ENCODE assay signal across 27 cellular contexts in genomic region chr7:84603545-84603944, GRCh38.
DNase-seq lines count a peak whose midpoint lies in the region; ATAC-seq, FAIRE-seq and TF ChIP-seq lines count a peak whose summit lies in the region.
"Had no signal": no experiment of that assay in that cellular context is flagged by ENCODE, and none has a peak within 500 bp of the region (broad histone marks: within the 10 kb centered on the region; RNA-seq: fewer than 3 reads in every experiment).

No MANE protein-coding gene starts in this region.

- no peak overlapping the region for H4K91ac ChIP-seq in H1 (replicated peaks; ENCODE audit: insufficient read length, low read length)
- H4K91ac ChIP-seq in neuronal stem cell (ENCODE audit: low read depth, low read length, poor library complexity) = no peak overlapping the region

- no peak for DNase-seq in HepG2 (ENCODE audit: low spot score)
- DNase-seq in right lobe of liver = no peak
- DNase-seq in H1 (ENCODE audit: low read depth in 1 of 2, low spot score in 2 of 2) = no peak
- DNase-seq in neuronal stem cell (ENCODE audit: low spot score) = no peak
- no peak for DNase-seq in HEK293T (ENCODE audit: extremely low spot score)
- no peak for DNase-seq in KG1 (lab: John Stamatoyannopoulos, UW)
- DNase-seq: 8988T; ACHN; BE2C; C1 segment of cervical spinal cord; CD4-positive, alpha-beta memory T cell; CD4-positive, CD25-positive, alpha-beta regulatory T cell; CD8-positive, alpha-beta memory T cell; COR-L47; DMS153; DMS53; DMS79; DND-41; EL; GDM1 had no signal

- H2BK5ac ChIP-seq in H1 (ENCODE audit: low read depth, low read length) (no peak overlapping the region), neuronal stem cell (ENCODE audit: low read length) (no peak overlapping the region)

- no peaks in the 10 kb centered on the region for H4K20me1 ChIP-seq in HepG2 (ENCODE audit: insufficient read depth, low read length)
- no peaks in the 10 kb centered on the region for H4K20me1 ChIP-seq in H1 (replicated peaks in 1 of 2; ENCODE audit: control insufficient read depth in 1 of 2, insufficient read depth in 2 of 2, low read length in 2 of 2)
- H4K20me1 ChIP-seq: BLaER1 had no signal

- H4K8ac ChIP-seq in H1 (ENCODE audit: extremely low read depth, insufficient read depth, low read length) (no peak overlapping the region), neuronal stem cell (ENCODE audit: low read depth, low read length) (no peak overlapping the region)

- TF ChIP-seq POLR2A in HepG2 (IDR thresholded peaks at IDR 0.05; ENCODE audit: insufficient read depth in 1 of 2, low read depth in 2 of 2, low read length in 2 of 2) (no peak), right lobe of liver (IDR thresholded peaks at IDR 0.05) (no peak), H1 (IDR thresholded peaks at IDR 0.05; ENCODE audit: control extremely low read depth in 1 of 2, low read depth in 2 of 2, low read length in 2 of 2) (no peak), gastroesophageal sphincter (IDR thresholded peaks at IDR 0.05) (no peak)

- no peaks in the 10 kb centered on the region for H3K27me3 ChIP-seq in HepG2 (ENCODE audit: control insufficient read depth in 1 of 2, insufficient read depth in 2 of 2, low read length in 2 of 2)
- H3K27me3 ChIP-seq in right lobe of liver = no peaks in the 10 kb centered on the region
- no peaks in the 10 kb centered on the region for H3K27me3 ChIP-seq in H1 (replicated peaks in 1 of 4; ENCODE audit: control insufficient read depth in 3 of 4, extremely low read depth in 1 of 4, insufficient read depth in 3 of 4, low read length in 3 of 4)
- no peaks in the 10 kb centered on the region for H3K27me3 ChIP-seq in neuronal stem cell (ENCODE audit: control insufficient read depth in 3 of 3, insufficient read depth in 3 of 3, low read depth in 1 of 3, low read length in 3 of 3)
- H3K27me3 ChIP-seq in gastroesophageal sphincter = no peaks in the 10 kb centered on the region
- H3K27me3 ChIP-seq: BE2C, BLaER1 had no signal

- 5% methylated on average over 5 of the region's 5 CpGs for WGBS in HepG2 (ENCODE audit: low lambda C conversion rate)
- WGBS in right lobe of liver (ENCODE audit: insufficient coverage, low coverage, low lambda C conversion rate, missing lambda C conversion rate) = 59% methylated on average over 5 of the region's 5 CpGs
- WGBS in H1 (ENCODE audit: extremely low coverage in 1 of 2, insufficient coverage in 1 of 2, insufficient read length in 1 of 2, insufficient replicate concordance in 2 of 2, low coverage in 1 of 2, low lambda C conversion rate in 2 of 2, missing lambda C conversion rate in 1 of 2), 2 experiments = 82% methylated on average over 5 of the region's 5 CpGs; no CpG with 5 or more reads in 1 of the 2 experiments
- no CpG with 5 or more reads among the region's 5 CpGs for WGBS in neuronal stem cell (ENCODE audit: extremely low coverage in 2 of 2, insufficient read length in 2 of 2, insufficient replicate concordance in 1 of 2), 2 donors
- WGBS in gastroesophageal sphincter (ENCODE audit: low coverage in 1 of 2), 2 donors = 85 to 100% methylated on average over 2 to 3 of the region's 5 CpGs

- CTCF ChIA-PET in HepG2 (lab: Yijun Ruan, JAX; ENCODE audit: low intra/inter-chr PET ratio, low total read pairs) = no interaction called here
- CTCF ChIA-PET in HEK293 (lab: Yijun Ruan, JAX) = no interaction called here
- CTCF ChIA-PET in H1 (lab: Charles Lee; ENCODE audit: partially characterized antibody) = no interaction called here
- CTCF ChIA-PET in HEK293T (lab: Yijun Ruan, JAX) = no interaction called here

- no peaks in the 10 kb centered on the region for H3K79me1 ChIP-seq in H1 (ENCODE audit: low read depth, low read length)
- no peaks in the 10 kb centered on the region for H3K79me1 ChIP-seq in neuronal stem cell (ENCODE audit: low read depth, low read length)

- H3K4me3 ChIP-seq in HepG2 (replicated peaks in 1 of 3; ENCODE audit: insufficient read depth in 1 of 3, low read depth in 2 of 3, low read length in 3 of 3) (no peak overlapping the region), right lobe of liver (no peak overlapping the region), HEK293 (ENCODE audit: low read depth, low read length) (no peak overlapping the region), H1 (ENCODE audit: extremely low read depth in 1 of 4, insufficient read depth in 2 of 4, low read depth in 3 of 4, low read length in 4 of 4) (no peak overlapping the region), neuronal stem cell (ENCODE audit: low read length in 2 of 2) (no peak overlapping the region), gastroesophageal sphincter (no peak overlapping the region)
- H3K4me3 ChIP-seq: BLaER1, GM12878 had no signal

- TF ChIP-seq RAD21 in HepG2 (CRISPR knock-in tag; IDR thresholded peaks at IDR 0.05) (no peak), H1 (IDR thresholded peaks at IDR 0.05 in 1 of 2, conservative IDR thresholded peaks at IDR 0.05 in 1 of 2; ENCODE audit: low read depth in 2 of 2, low read length in 2 of 2) (no peak)

- in situ Hi-C loops in HepG2 (cut with HindIII; ENCODE audit: extremely low pct_ligation_motif_present, low pct_unique_long_range_greater_than_20kb) = no loop called here

- H3K4me1 ChIP-seq in HepG2 (ENCODE audit: insufficient read depth, low read length) (no peaks in the 10 kb centered on the region), right lobe of liver (no peaks in the 10 kb centered on the region), HEK293 (ENCODE audit: control insufficient read depth, insufficient read depth, low read length) (no peaks in the 10 kb centered on the region), H1 (replicated peaks in 1 of 4; ENCODE audit: control insufficient read depth in 3 of 4, insufficient read depth in 4 of 4, low read length in 3 of 4) (no peaks in the 10 kb centered on the region), neuronal stem cell (ENCODE audit: control insufficient read depth in 2 of 2, insufficient read depth in 1 of 2, low read depth in 1 of 2, low read length in 2 of 2) (no peaks in the 10 kb centered on the region), gastroesophageal sphincter (no peaks in the 10 kb centered on the region)
- H3K4me1 ChIP-seq: BE2C, BLaER1 had no signal

- no peak overlapping the region for H2BK120ac ChIP-seq in H1 (replicated peaks; ENCODE audit: low read depth, low read length)
- no peak overlapping the region for H2BK120ac ChIP-seq in neuronal stem cell (ENCODE audit: low read depth, low read length)

- POLR2A ChIA-PET in HepG2 (lab: Yijun Ruan, JAX) = no interaction called here
- POLR2A ChIA-PET in HEK293 (lab: Yijun Ruan, JAX) = no interaction called here
- POLR2A ChIA-PET in H1 (lab: Charles Lee; ENCODE audit: partially characterized antibody) = no interaction called here
- POLR2A ChIA-PET in HEK293T (lab: Yijun Ruan, JAX) = no interaction called here

- no peak overlapping the region for H2AK5ac ChIP-seq in H1 (ENCODE audit: low read depth, low read length)
- no peak overlapping the region for H2AK5ac ChIP-seq in neuronal stem cell (ENCODE audit: low read depth, low read length)

- H3K4ac ChIP-seq in H1 (replicated peaks; ENCODE audit: insufficient read length, low read depth, low read length) = no peak overlapping the region
- H3K4ac ChIP-seq in neuronal stem cell (ENCODE audit: low read length) = no peak overlapping the region

- no peak overlapping the region for H2BK12ac ChIP-seq in H1 (ENCODE audit: low read depth, low read length)
- H2BK12ac ChIP-seq in neuronal stem cell (ENCODE audit: low read length) = no peak overlapping the region

- H3K18ac ChIP-seq in H1 (ENCODE audit: extremely low read depth, low read length) = peak overlapping the region; percentile 24; the same call in 1 of the 2 replicates
- H3K18ac ChIP-seq in neuronal stem cell (ENCODE audit: low read length) = no peak overlapping the region

- H4K5ac ChIP-seq in H1 (ENCODE audit: insufficient read length, low read depth, low read length) = no peak overlapping the region

- H3K23me2 ChIP-seq in H1 (ENCODE audit: low read depth, low read length) = peaks cover 2% of the 10 kb centered on the region; the same call in 1 of the 2 replicates

- TF ChIP-seq CTCF in HepG2 (CRISPR knock-in tag; IDR thresholded peaks at IDR 0.05) (no peak), right lobe of liver (IDR thresholded peaks at IDR 0.05) (no peak), HEK293 (tag by site-specific recombination; IDR thresholded peaks at IDR 0.05) (no peak), H1 (IDR thresholded peaks at IDR 0.05; ENCODE audit: control extremely low read depth in 1 of 3, insufficient read depth in 1 of 3, low read depth in 1 of 3, low read length in 3 of 3) (no peak), gastroesophageal sphincter (IDR thresholded peaks at IDR 0.05) (no peak)

- no TSS peak for BruUV-seq in HepG2 (replicated peaks; lab: Mats Ljungman, UMichigan)

- H2BK15ac ChIP-seq in H1 (ENCODE audit: low read length) = no peak overlapping the region
- no peak overlapping the region for H2BK15ac ChIP-seq in neuronal stem cell (ENCODE audit: low read length)

- ATAC-seq in HepG2 (no peak), right lobe of liver (no peak), gastroesophageal sphincter (no peak)
- ATAC-seq: GM12878 had no signal

- H3K9me3 ChIP-seq in HepG2 (ENCODE audit: low read length) (peaks cover 9% of the 10 kb centered on the region; the same call in 1 of the 2 replicates), right lobe of liver (no peaks in the 10 kb centered on the region), HEK293 (ENCODE audit: control insufficient read depth, insufficient read depth, low read depth, low read length) (no peaks in the 10 kb centered on the region), H1 (ENCODE audit: insufficient read depth in 2 of 2, low read depth in 1 of 2, low read length in 1 of 2) (peaks cover 0 to 3% of the 10 kb centered on the region in 2 experiments; a peak in 1 of 4 replicates), neuronal stem cell (replicated peaks in 1 of 2; ENCODE audit: control insufficient read depth in 2 of 2, insufficient read depth in 1 of 2, low read depth in 1 of 2, low read length in 2 of 2) (peaks cover 3 to 11% of the 10 kb centered on the region in 2 donors), gastroesophageal sphincter (peaks cover 0 to 11% (median 0%) of the 10 kb centered on the region in 3 donors)
- H3K9me3 ChIP-seq: BLaER1 had no signal

- intact Hi-C loops in HepG2 (cut with micrococcal nuclease; ENCODE audit: unreplicated experiment) (no loop called here), right lobe of liver (cut with DNase I) (no loop called here)

- H3K27ac ChIP-seq in HepG2 (ENCODE audit: extremely low read length, insufficient read depth, low read length) = no peak overlapping the region
- no peak overlapping the region for H3K27ac ChIP-seq in right lobe of liver
- no peak overlapping the region for H3K27ac ChIP-seq in HEK293 (ENCODE audit: extremely low read depth, low read depth, low read length)
- H3K27ac ChIP-seq in H1 (ENCODE audit: low read depth, low read length) = no peak overlapping the region
- H3K27ac ChIP-seq in neuronal stem cell (replicated peaks; ENCODE audit: low read length) = no peak overlapping the region
- H3K27ac ChIP-seq in gastroesophageal sphincter = no peak overlapping the region
- H3K27ac ChIP-seq: BLaER1 had no signal

- H2AFZ ChIP-seq in HepG2 (ENCODE audit: low read length) = no peak overlapping the region
- peak overlapping the region; percentile 81; the same call in 1 of the 2 replicates for H2AFZ ChIP-seq in H1 (ENCODE audit: low read length)
- peak overlapping the region; percentile 38 for H2AFZ ChIP-seq in neuronal stem cell (ENCODE audit: low read length)

- H3K4me2 ChIP-seq in HepG2 (ENCODE audit: low read depth, low read length) (no peak overlapping the region), H1 (ENCODE audit: insufficient read depth in 1 of 2, low read depth in 2 of 2, low read length in 2 of 2) (no peak overlapping the region), neuronal stem cell (ENCODE audit: insufficient read depth, low read length, poor library complexity, severe bottlenecking) (no peak overlapping the region)
- H3K4me2 ChIP-seq: BLaER1 had no signal

- TF ChIP-seq EP300 in HepG2 (IDR thresholded peaks at IDR 0.05; ENCODE audit: low read depth in 2 of 2, low read length in 2 of 2) = no peak
- TF ChIP-seq EP300 in HepG2 (CRISPR knock-in tag; IDR thresholded peaks at IDR 0.05; ENCODE audit: borderline replicate concordance) = no peak
- no peak for TF ChIP-seq EP300 in H1 (IDR thresholded peaks at IDR 0.05; ENCODE audit: borderline replicate concordance in 1 of 2, low read depth in 2 of 2, low read length in 2 of 2)
- no peak for TF ChIP-seq EP300 in gastroesophageal sphincter (IDR thresholded peaks at IDR 0.05)

- no peak overlapping the region for H3K56ac ChIP-seq in H1 (replicated peaks; ENCODE audit: insufficient read length, low read depth, low read length)

- H3K36me3 ChIP-seq in HepG2 (replicated peaks in 1 of 2; ENCODE audit: control insufficient read depth in 1 of 2, insufficient read depth in 2 of 2, low read length in 2 of 2) (no peaks in the 10 kb centered on the region), right lobe of liver (no peaks in the 10 kb centered on the region), HEK293 (ENCODE audit: control insufficient read depth in 2 of 2, insufficient read depth in 1 of 2, low read length in 2 of 2) (no peaks in the 10 kb centered on the region), H1 (ENCODE audit: control insufficient read depth in 2 of 4, insufficient read depth in 4 of 4, low read length in 3 of 4) (no peaks in the 10 kb centered on the region), neuronal stem cell (replicated peaks in 1 of 2; ENCODE audit: control insufficient read depth in 2 of 2, insufficient read depth in 2 of 2, low read length in 2 of 2) (no peaks in the 10 kb centered on the region), gastroesophageal sphincter (no peaks in the 10 kb centered on the region)
- H3K36me3 ChIP-seq: BE2C, BLaER1 had no signal

- H3K79me2 ChIP-seq in HepG2 (ENCODE audit: insufficient read depth, low read length) (no peaks in the 10 kb centered on the region), H1 (ENCODE audit: control insufficient read depth in 1 of 2, insufficient read depth in 2 of 2, low read length in 2 of 2) (no peaks in the 10 kb centered on the region)

- no peak overlapping the region for H3K14ac ChIP-seq in H1 (ENCODE audit: insufficient read length)
- no peak overlapping the region for H3K14ac ChIP-seq in neuronal stem cell (ENCODE audit: low read length)

- no peak overlapping the region for H2BK20ac ChIP-seq in H1 (ENCODE audit: low read length)

- no peak for FAIRE-seq in HepG2 (lab: Jason Lieb, UNC)
- FAIRE-seq in H1 (lab: Jason Lieb, UNC) = no peak
- FAIRE-seq: A204.1, GM12878, GM12892, GM18507 had no signal

- H3K23ac ChIP-seq in H1 (ENCODE audit: insufficient read length) (no peak overlapping the region), neuronal stem cell (ENCODE audit: low read depth, low read length, poor library complexity) (no peak overlapping the region)

- H3K9ac ChIP-seq in HepG2 (ENCODE audit: insufficient read depth, low read depth, low read length) (no peak overlapping the region), H1 (replicated peaks in 1 of 4; ENCODE audit: extremely low read depth in 1 of 4, low read depth in 3 of 4, low read length in 3 of 4) (no peak overlapping the region), neuronal stem cell (ENCODE audit: low read depth, low read length, poor library complexity) (no peak overlapping the region)
- H3K9ac ChIP-seq: BLaER1 had no signal

Comparison
In these comparisons a context has a peak if more than half of its experiments do, and no peak if none do; other contexts are left out.
1. Of the 63 proteins assayed by ChIP-seq in both HepG2 and HEK293: peak only in HepG2: none; only in HEK293: SETDB1; in both: none; in neither: 62.